22 cellular contexts compared by ENCODE assay signal in genomic region chr13:58979851-58980250, GRCh38.
"Had no signal": no experiment of that assay in that cellular context is flagged by ENCODE, and none has a peak within 500 bp of the region (broad histone marks: within the 10 kb centered on the region; RNA-seq: fewer than 3 reads in every experiment).

No MANE protein-coding gene starts in this region.

- H3K9ac ChIP-seq: KMS-11 had no signal

- H3K27me3 ChIP-seq: Peyer's patch, SJCRH30 had no signal

- H3K4me3 ChIP-seq: K562, PC-9, Peyer's patch, SJCRH30, SK-N-MC had no signal

- H3K36me3 ChIP-seq: Peyer's patch, SJCRH30 had no signal

- H2AFZ ChIP-seq: PC-9 had no signal

- H3K9me3 ChIP-seq: Peyer's patch, SJCRH30 had no signal

- H3K27ac ChIP-seq: HL-60, KMS-11, PC-9, Peyer's patch, SJCRH30, SK-N-MC had no signal

- H3K4me1 ChIP-seq: Peyer's patch, SJCRH30 had no signal

- FAIRE-seq: HTR-8/SVneo, K562 had no signal

- DNase-seq: Kasumi-1; MM.1S; NCI-H1092 treated with DMSO at 0.1 percent for 48 hours; NCI-H1436; NCI-H187; NCI-H2029 treated with DMSO at 0.1 percent for 48 hours; NCI-H2107; NCI-H2227 treated with DMSO at 0.1 percent for 48 hours; NCI-H510A; NCI-H524 treated with DMSO at 0.1 percent for 48 hours; NCI-H774; NK-92 treated with Interleukin-12 subunit alpha and Interleukin-12 subunit beta, amount 100 ng/mL, for 24 hours; PC-9; Peyer's patch; SHP77 treated with DMSO at 0.1 percent for 48 hours; SJCRH30 had no signal

- ATAC-seq: K562, Right ventricle myocardium inferior had no signal

- H3K4me2 ChIP-seq: KMS-11, PC-9 had no signal
